ENCODE assay signal across 1 cellular context in genomic region chr12:121015825-121016766, GRCh38.
TF ChIP-seq lines count a peak whose summit lies in the region.

A gene with protein sequence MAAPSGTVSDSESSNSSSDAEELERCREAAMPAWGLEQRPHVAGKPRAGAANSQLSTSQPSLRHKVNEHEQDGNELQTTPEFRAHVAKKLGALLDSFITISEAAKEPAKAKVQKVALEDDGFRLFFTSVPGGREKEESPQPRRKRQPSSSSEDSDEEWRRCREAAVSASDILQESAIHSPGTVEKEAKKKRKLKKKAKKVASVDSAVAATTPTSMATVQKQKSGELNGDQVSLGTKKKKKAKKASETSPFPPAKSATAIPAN (minus strand): TSS chr12:121016487. CDS start chr12:121016474, 13 bp downstream.

TF ChIP-seq in K562, 482 proteins besides CTCF, POLR2A, EP300 and RAD21 (continued from another document and continues in another):
- TF ChIP-seq L3MBTL2 (IDR thresholded peaks at IDR 0.05) (0 out of 2 replicates have a peak, but pooled peaks have one; percentile 28), CTBP1 (IDR thresholded peaks at IDR 0.05; ENCODE audit: borderline replicate concordance) (peak; percentile 41; the same call in 1 of the 2 replicates), HMGXB4 (CRISPR knock-in tag; IDR thresholded peaks at IDR 0.05) (0 out of 2 replicates have a peak, but pooled peaks have one; percentile 55), KDM5B (IDR thresholded peaks at IDR 0.05; ENCODE audit: insufficient replicate concordance, low read depth, low read length) (peak; percentile 84), TEAD2 (tag; IDR thresholded peaks at IDR 0.05) (no peak), TCF7L2 (IDR thresholded peaks at IDR 0.05; ENCODE audit: low read depth, low read length) (peak; percentile 34; the same call in 1 of the 2 replicates), SAP30 (IDR thresholded peaks at IDR 0.05; ENCODE audit: borderline replicate concordance, insufficient read depth, low read depth, low read length, poor library complexity, severe bottlenecking) (peak; percentile 92), ZNF175 (CRISPR knock-in tag; IDR thresholded peaks at IDR 0.05; ENCODE audit: low read depth) (peak; percentile 79; the same call in 1 of the 2 replicates), ZNF165 (CRISPR knock-in tag; IDR thresholded peaks at IDR 0.05; ENCODE audit: borderline replicate concordance) (0 out of 2 replicates have a peak, but pooled peaks have one; percentile 61), SIX5 (IDR thresholded peaks at IDR 0.05; ENCODE audit: borderline replicate concordance in 1 of 2, insufficient read depth in 1 of 2, low read depth in 1 of 2, low read length in 2 of 2) (peak; percentile 90 to 91), TEAD1 (CRISPR knock-in tag; IDR thresholded peaks at IDR 0.05) (0 out of 4 replicates have a peak, but pooled peaks of 1 of the 2 experiments have one; percentile 13), SUPT5H (IDR thresholded peaks at IDR 0.05) (peak; percentile 85), ZNF766 (CRISPR knock-in tag; conservative IDR thresholded peaks at IDR 0.05) (peak; percentile 66), MBD2 (IDR thresholded peaks at IDR 0.05; ENCODE audit: borderline replicate concordance, low read depth) (peak; percentile 88), CBFB (CRISPR knock-in tag; IDR thresholded peaks at IDR 0.05) (no peak)
- TF ChIP-seq, protein P1, sequence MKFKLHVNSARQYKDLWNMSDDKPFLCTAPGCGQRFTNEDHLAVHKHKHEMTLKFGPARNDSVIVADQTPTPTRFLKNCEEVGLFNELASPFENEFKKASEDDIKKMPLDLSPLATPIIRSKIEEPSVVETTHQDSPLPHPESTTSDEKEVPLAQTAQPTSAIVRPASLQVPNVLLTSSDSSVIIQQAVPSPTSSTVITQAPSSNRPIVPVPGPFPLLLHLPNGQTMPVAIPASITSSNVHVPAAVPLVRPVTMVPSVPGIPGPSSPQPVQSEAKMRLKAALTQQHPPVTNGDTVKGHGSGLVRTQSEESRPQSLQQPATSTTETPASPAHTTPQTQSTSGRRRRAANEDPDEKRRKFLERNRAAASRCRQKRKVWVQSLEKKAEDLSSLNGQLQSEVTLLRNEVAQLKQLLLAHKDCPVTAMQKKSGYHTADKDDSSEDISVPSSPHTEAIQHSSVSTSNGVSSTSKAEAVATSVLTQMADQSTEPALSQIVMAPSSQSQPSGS (CRISPR knock-in tag; IDR thresholded peaks at IDR 0.05), result 0 out of 2 replicates have a peak, but pooled peaks have one; percentile 20
- TF ChIP-seq, protein P2, sequence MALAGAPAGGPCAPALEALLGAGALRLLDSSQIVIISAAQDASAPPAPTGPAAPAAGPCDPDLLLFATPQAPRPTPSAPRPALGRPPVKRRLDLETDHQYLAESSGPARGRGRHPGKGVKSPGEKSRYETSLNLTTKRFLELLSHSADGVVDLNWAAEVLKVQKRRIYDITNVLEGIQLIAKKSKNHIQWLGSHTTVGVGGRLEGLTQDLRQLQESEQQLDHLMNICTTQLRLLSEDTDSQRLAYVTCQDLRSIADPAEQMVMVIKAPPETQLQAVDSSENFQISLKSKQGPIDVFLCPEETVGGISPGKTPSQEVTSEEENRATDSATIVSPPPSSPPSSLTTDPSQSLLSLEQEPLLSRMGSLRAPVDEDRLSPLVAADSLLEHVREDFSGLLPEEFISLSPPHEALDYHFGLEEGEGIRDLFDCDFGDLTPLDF (CRISPR knock-in tag; IDR thresholded peaks at IDR 0.05), result 0 out of 2 replicates have a peak, but pooled peaks have one; percentile 37
- TF ChIP-seq, protein P3, sequence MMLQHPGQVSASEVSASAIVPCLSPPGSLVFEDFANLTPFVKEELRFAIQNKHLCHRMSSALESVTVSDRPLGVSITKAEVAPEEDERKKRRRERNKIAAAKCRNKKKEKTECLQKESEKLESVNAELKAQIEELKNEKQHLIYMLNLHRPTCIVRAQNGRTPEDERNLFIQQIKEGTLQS (IDR thresholded peaks at IDR 0.05), result peak; percentile 92
- TF ChIP-seq, protein P3 (CRISPR knock-in tag; conservative IDR thresholded peaks at IDR 0.05), result peak; percentile 66; the same call in 1 of the 2 replicates
- TF ChIP-seq, protein P4, sequence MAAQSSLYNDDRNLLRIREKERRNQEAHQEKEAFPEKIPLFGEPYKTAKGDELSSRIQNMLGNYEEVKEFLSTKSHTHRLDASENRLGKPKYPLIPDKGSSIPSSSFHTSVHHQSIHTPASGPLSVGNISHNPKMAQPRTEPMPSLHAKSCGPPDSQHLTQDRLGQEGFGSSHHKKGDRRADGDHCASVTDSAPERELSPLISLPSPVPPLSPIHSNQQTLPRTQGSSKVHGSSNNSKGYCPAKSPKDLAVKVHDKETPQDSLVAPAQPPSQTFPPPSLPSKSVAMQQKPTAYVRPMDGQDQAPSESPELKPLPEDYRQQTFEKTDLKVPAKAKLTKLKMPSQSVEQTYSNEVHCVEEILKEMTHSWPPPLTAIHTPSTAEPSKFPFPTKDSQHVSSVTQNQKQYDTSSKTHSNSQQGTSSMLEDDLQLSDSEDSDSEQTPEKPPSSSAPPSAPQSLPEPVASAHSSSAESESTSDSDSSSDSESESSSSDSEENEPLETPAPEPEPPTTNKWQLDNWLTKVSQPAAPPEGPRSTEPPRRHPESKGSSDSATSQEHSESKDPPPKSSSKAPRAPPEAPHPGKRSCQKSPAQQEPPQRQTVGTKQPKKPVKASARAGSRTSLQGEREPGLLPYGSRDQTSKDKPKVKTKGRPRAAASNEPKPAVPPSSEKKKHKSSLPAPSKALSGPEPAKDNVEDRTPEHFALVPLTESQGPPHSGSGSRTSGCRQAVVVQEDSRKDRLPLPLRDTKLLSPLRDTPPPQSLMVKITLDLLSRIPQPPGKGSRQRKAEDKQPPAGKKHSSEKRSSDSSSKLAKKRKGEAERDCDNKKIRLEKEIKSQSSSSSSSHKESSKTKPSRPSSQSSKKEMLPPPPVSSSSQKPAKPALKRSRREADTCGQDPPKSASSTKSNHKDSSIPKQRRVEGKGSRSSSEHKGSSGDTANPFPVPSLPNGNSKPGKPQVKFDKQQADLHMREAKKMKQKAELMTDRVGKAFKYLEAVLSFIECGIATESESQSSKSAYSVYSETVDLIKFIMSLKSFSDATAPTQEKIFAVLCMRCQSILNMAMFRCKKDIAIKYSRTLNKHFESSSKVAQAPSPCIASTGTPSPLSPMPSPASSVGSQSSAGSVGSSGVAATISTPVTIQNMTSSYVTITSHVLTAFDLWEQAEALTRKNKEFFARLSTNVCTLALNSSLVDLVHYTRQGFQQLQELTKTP (IDR thresholded peaks at IDR 0.05; ENCODE audit: low read depth in 1 of 2, partially characterized antibody in 2 of 2), result peak in 1 of 2 experiments; percentile 95
- TF ChIP-seq, protein P5, sequence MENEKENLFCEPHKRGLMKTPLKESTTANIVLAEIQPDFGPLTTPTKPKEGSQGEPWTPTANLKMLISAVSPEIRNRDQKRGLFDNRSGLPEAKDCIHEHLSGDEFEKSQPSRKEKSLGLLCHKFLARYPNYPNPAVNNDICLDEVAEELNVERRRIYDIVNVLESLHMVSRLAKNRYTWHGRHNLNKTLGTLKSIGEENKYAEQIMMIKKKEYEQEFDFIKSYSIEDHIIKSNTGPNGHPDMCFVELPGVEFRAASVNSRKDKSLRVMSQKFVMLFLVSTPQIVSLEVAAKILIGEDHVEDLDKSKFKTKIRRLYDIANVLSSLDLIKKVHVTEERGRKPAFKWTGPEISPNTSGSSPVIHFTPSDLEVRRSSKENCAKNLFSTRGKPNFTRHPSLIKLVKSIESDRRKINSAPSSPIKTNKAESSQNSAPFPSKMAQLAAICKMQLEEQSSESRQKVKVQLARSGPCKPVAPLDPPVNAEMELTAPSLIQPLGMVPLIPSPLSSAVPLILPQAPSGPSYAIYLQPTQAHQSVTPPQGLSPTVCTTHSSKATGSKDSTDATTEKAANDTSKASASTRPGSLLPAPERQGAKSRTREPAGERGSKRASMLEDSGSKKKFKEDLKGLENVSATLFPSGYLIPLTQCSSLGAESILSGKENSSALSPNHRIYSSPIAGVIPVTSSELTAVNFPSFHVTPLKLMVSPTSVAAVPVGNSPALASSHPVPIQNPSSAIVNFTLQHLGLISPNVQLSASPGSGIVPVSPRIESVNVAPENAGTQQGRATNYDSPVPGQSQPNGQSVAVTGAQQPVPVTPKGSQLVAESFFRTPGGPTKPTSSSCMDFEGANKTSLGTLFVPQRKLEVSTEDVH (IDR thresholded peaks at IDR 0.05; ENCODE audit: low read depth, partially characterized antibody), result no peak
- TF ChIP-seq, protein P6, sequence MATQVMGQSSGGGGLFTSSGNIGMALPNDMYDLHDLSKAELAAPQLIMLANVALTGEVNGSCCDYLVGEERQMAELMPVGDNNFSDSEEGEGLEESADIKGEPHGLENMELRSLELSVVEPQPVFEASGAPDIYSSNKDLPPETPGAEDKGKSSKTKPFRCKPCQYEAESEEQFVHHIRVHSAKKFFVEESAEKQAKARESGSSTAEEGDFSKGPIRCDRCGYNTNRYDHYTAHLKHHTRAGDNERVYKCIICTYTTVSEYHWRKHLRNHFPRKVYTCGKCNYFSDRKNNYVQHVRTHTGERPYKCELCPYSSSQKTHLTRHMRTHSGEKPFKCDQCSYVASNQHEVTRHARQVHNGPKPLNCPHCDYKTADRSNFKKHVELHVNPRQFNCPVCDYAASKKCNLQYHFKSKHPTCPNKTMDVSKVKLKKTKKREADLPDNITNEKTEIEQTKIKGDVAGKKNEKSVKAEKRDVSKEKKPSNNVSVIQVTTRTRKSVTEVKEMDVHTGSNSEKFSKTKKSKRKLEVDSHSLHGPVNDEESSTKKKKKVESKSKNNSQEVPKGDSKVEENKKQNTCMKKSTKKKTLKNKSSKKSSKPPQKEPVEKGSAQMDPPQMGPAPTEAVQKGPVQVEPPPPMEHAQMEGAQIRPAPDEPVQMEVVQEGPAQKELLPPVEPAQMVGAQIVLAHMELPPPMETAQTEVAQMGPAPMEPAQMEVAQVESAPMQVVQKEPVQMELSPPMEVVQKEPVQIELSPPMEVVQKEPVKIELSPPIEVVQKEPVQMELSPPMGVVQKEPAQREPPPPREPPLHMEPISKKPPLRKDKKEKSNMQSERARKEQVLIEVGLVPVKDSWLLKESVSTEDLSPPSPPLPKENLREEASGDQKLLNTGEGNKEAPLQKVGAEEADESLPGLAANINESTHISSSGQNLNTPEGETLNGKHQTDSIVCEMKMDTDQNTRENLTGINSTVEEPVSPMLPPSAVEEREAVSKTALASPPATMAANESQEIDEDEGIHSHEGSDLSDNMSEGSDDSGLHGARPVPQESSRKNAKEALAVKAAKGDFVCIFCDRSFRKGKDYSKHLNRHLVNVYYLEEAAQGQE (CRISPR knock-in tag; IDR thresholded peaks at IDR 0.05; ENCODE audit: low read depth), result peak; percentile 65; the same call in 1 of the 2 replicates
- TF ChIP-seq, protein P7, sequence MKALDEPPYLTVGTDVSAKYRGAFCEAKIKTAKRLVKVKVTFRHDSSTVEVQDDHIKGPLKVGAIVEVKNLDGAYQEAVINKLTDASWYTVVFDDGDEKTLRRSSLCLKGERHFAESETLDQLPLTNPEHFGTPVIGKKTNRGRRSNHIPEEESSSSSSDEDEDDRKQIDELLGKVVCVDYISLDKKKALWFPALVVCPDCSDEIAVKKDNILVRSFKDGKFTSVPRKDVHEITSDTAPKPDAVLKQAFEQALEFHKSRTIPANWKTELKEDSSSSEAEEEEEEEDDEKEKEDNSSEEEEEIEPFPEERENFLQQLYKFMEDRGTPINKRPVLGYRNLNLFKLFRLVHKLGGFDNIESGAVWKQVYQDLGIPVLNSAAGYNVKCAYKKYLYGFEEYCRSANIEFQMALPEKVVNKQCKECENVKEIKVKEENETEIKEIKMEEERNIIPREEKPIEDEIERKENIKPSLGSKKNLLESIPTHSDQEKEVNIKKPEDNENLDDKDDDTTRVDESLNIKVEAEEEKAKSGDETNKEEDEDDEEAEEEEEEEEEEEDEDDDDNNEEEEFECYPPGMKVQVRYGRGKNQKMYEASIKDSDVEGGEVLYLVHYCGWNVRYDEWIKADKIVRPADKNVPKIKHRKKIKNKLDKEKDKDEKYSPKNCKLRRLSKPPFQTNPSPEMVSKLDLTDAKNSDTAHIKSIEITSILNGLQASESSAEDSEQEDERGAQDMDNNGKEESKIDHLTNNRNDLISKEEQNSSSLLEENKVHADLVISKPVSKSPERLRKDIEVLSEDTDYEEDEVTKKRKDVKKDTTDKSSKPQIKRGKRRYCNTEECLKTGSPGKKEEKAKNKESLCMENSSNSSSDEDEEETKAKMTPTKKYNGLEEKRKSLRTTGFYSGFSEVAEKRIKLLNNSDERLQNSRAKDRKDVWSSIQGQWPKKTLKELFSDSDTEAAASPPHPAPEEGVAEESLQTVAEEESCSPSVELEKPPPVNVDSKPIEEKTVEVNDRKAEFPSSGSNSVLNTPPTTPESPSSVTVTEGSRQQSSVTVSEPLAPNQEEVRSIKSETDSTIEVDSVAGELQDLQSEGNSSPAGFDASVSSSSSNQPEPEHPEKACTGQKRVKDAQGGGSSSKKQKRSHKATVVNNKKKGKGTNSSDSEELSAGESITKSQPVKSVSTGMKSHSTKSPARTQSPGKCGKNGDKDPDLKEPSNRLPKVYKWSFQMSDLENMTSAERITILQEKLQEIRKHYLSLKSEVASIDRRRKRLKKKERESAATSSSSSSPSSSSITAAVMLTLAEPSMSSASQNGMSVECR (CRISPR knock-in tag; IDR thresholded peaks at IDR 0.05), result peak; percentile 89
- TF ChIP-seq, protein P8, sequence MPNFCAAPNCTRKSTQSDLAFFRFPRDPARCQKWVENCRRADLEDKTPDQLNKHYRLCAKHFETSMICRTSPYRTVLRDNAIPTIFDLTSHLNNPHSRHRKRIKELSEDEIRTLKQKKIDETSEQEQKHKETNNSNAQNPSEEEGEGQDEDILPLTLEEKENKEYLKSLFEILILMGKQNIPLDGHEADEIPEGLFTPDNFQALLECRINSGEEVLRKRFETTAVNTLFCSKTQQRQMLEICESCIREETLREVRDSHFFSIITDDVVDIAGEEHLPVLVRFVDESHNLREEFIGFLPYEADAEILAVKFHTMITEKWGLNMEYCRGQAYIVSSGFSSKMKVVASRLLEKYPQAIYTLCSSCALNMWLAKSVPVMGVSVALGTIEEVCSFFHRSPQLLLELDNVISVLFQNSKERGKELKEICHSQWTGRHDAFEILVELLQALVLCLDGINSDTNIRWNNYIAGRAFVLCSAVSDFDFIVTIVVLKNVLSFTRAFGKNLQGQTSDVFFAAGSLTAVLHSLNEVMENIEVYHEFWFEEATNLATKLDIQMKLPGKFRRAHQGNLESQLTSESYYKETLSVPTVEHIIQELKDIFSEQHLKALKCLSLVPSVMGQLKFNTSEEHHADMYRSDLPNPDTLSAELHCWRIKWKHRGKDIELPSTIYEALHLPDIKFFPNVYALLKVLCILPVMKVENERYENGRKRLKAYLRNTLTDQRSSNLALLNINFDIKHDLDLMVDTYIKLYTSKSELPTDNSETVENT (CRISPR knock-in tag; IDR thresholded peaks at IDR 0.05), result peak; percentile 78; the same call in 1 of the 2 replicates
